8 cellular contexts compared by ENCODE assay signal in genomic region chr17:42561908-42562844, GRCh38. TPM values are rescaled to one million over a fixed set of nuclear protein-coding genes. Genes with fewer than 3 reads are reported as not detected.
DNase-seq lines count a peak whose midpoint lies in the region; ATAC-seq and TF ChIP-seq lines count a peak whose summit lies in the region.

COASY (plus strand) TSS chr17:42562148; CDS start chr17:42562623, 475 bp downstream.

- DNase-seq in DMS153 treated with DMSO at 0.1 percent for 48 hours (lab: John Stamatoyannopoulos, UW; ENCODE audit: unreplicated experiment): peak; percentile 62
- peak; percentile 99 for DNase-seq in NCI-H345 (lab: John Stamatoyannopoulos, UW)
- peak; percentile 96 for DNase-seq in WTC11 (ENCODE audit: low spot score)
- peak; percentile 98 to 99 for DNase-seq in cardiac fibroblast (ENCODE audit: low read depth in 2 of 2)

- CTCF ChIA-PET in WTC11 (lab: Charles Lee): interaction anchor here (0.9 to 1.6 kb wide), 3 partner anchors 13 to 119 kb away, joined by 3 to 4 read pairs (median 4); partner anchors contain the start of gene CCR10

- TF ChIP-seq CTCF in WTC11 (IDR thresholded peaks at IDR 0.05) (no peak), cardiac fibroblast (IDR thresholded peaks at IDR 0.05; ENCODE audit: low read depth, low read length) (no peak)

- peak within 1 kb of the TSS; percentile 97 for H3K4me2 ChIP-seq in skeletal muscle satellite cell (ENCODE audit: low read length)

- peaks cover 19% of the 10 kb centered on the region for H3K4me1 Mint-ChIP-seq in WTC11

- peaks cover 28% of the 10 kb centered on the region for H3K36me3 ChIP-seq in iPS-20b (ENCODE audit: insufficient read depth, low read depth, low read length)
- H3K36me3 ChIP-seq in skeletal muscle satellite cell (ENCODE audit: insufficient read depth, low read length): peaks cover 27% of the 10 kb centered on the region

- H3K4me1 ChIP-seq in iPS-20b (ENCODE audit: insufficient read depth, low read length): peaks cover 7% of the 10 kb centered on the region; the same call in 1 of the 2 replicates
- peaks cover 30% of the 10 kb centered on the region for H3K4me1 ChIP-seq in skeletal muscle satellite cell (ENCODE audit: control insufficient read depth, insufficient read depth, low read length)

- H3K36me3 Mint-ChIP-seq in WTC11: no peaks in the 10 kb centered on the region; the same call in 1 of the 2 replicates

- peak within 1 kb of the TSS; percentile 95 for H3K27ac Mint-ChIP-seq in WTC11

- POLR2A ChIA-PET in WTC11 (lab: Charles Lee): no interaction called here

- H3K9ac ChIP-seq in iPS-20b (ENCODE audit: low read depth, low read length) (peak within 1 kb of the TSS; percentile 89), skeletal muscle satellite cell (ENCODE audit: low read depth, low read length) (peak within 1 kb of the TSS; percentile 89)

- H3K4me3 ChIP-seq in cardiac fibroblast (replicated peaks in 1 of 2; ENCODE audit: low read depth in 2 of 2, low read length in 2 of 2): peak within 1 kb of the TSS; percentile 90 to 91
- H3K4me3 ChIP-seq in iPS-20b (ENCODE audit: low read length): peak within 1 kb of the TSS; percentile 79
- peak within 1 kb of the TSS; percentile 77 for H3K4me3 ChIP-seq in skeletal muscle satellite cell (ENCODE audit: low read length)

- peak within 1 kb of the TSS; percentile 42 for H3K27ac ChIP-seq in iPS-20b (ENCODE audit: low read length)

- H3K4me3 Mint-ChIP-seq in WTC11: peak within 1 kb of the TSS; percentile 88

- H3K9me3 ChIP-seq in iPS-20b (ENCODE audit: insufficient read depth, low read depth, low read length): no peaks in the 10 kb centered on the region
- H3K9me3 ChIP-seq in skeletal muscle satellite cell (replicated peaks; ENCODE audit: low read length): no peaks in the 10 kb centered on the region

- H3K27me3 Mint-ChIP-seq in WTC11 (ENCODE audit: low read depth): no peaks in the 10 kb centered on the region

- peak; percentile 64 for ATAC-seq in HG02870 (IDR thresholded peaks at IDR 0.05; ENCODE audit: unreplicated experiment)
- ATAC-seq in WTC11: peak; percentile 84
- no peak for ATAC-seq in GM21367 (IDR thresholded peaks at IDR 0.05; ENCODE audit: unreplicated experiment)

- H3K27me3 ChIP-seq in iPS-20b (ENCODE audit: insufficient read depth, low read length) (no peaks in the 10 kb centered on the region), skeletal muscle satellite cell (ENCODE audit: control insufficient read depth, insufficient read depth, low read length) (no peaks in the 10 kb centered on the region)

- H3K9me3 Mint-ChIP-seq in WTC11: no peaks in the 10 kb centered on the region

TF ChIP-seq in WTC11, 78 proteins besides CTCF, POLR2A, EP300 and RAD21 (continues in another document):
- TF ChIP-seq EMX1 (CRISPR knock-in tag; IDR thresholded peaks at IDR 0.05) (no peak), ESRRA (CRISPR knock-in tag; IDR thresholded peaks at IDR 0.05; ENCODE audit: borderline replicate concordance) (0 out of 2 replicates have a peak, but pooled peaks have one; percentile 42), ZNF121 (CRISPR knock-in tag; IDR thresholded peaks at IDR 0.05) (no peak), E2F4 (CRISPR knock-in tag; IDR thresholded peaks at IDR 0.05; ENCODE audit: borderline replicate concordance, low read depth) (no peak), ERG (CRISPR knock-in tag; IDR thresholded peaks at IDR 0.05) (no peak), SOX15 (CRISPR knock-in tag; IDR thresholded peaks at IDR 0.05) (no peak), ZBTB21 (CRISPR knock-in tag; IDR thresholded peaks at IDR 0.05; ENCODE audit: borderline replicate concordance) (no peak), OVOL2 (CRISPR knock-in tag; IDR thresholded peaks at IDR 0.05; ENCODE audit: borderline replicate concordance) (no peak), FOXJ3 (CRISPR knock-in tag; IDR thresholded peaks at IDR 0.05; ENCODE audit: borderline replicate concordance) (no peak), USF2 (CRISPR knock-in tag; IDR thresholded peaks at IDR 0.05) (no peak), NFE2L1 (CRISPR knock-in tag; IDR thresholded peaks at IDR 0.05) (no peak), ZNF423 (CRISPR knock-in tag; IDR thresholded peaks at IDR 0.05) (no peak), FOXK1 (CRISPR knock-in tag; IDR thresholded peaks at IDR 0.05) (peak; percentile 96), ZSCAN18 (CRISPR knock-in tag; IDR thresholded peaks at IDR 0.05) (no peak), ZNF263 (CRISPR knock-in tag; IDR thresholded peaks at IDR 0.05; ENCODE audit: low read depth) (no peak), NR2C2 (CRISPR knock-in tag; IDR thresholded peaks at IDR 0.05) (peak; percentile 95), TP53 (CRISPR knock-in tag; IDR thresholded peaks at IDR 0.05) (no peak), FOXP4 (CRISPR knock-in tag; IDR thresholded peaks at IDR 0.05) (no peak), SMAD3 (CRISPR knock-in tag; IDR thresholded peaks at IDR 0.05; ENCODE audit: borderline replicate concordance) (no peak), ELF4 (CRISPR knock-in tag; IDR thresholded peaks at IDR 0.05; ENCODE audit: low read depth) (no peak), SP1 (CRISPR knock-in tag; conservative IDR thresholded peaks at IDR 0.05) (peak; percentile 63)

RNA-seq across cellular contexts. Expression of gene COASY, which starts in this region (rescaled TPM):
- total RNA-seq in WTC11 (2021): 106 to 131 TPM (median 113 TPM) in 3 replicates
- total RNA-seq in skeletal muscle satellite cell (2012; rRNA removed): 20.1 and 20.5 TPM in 2 replicates
